Comparison of ENCODE assay signal across 8 cellular contexts in the genomic region with DNA sequence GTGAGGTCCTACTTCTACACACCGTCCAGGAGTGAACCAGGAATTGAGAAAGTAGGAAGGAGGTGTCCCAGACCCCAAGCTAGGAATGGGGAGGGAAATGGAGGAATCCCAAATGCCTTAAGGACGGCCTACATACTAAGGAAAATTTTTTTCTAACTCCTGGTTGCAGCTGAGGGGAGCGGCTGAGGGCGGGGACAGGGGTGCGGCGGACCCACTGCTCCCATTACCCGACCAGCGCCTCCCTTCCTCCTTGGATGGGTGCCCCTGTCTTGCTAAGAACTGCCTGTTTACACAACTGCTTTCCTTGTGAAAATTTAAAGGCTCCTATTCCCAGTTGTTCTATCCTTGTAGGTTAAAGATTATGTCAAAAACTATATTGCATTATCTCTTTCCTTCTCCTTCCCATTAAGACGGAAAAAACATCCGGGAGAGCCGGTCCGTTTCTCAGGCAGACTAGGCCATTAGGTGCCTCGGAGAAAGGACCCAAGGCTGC. TPM values are rescaled to one million over a fixed set of nuclear protein-coding genes. Genes with fewer than 3 reads are reported as not detected.
DNase-seq lines count a peak whose midpoint lies in the region; ATAC-seq and TF ChIP-seq lines count a peak whose summit lies in the region.

No MANE protein-coding gene starts in this region.

- H3K9me3 ChIP-seq in A673 (ENCODE audit: low read depth, low read length, poor library complexity, severe bottlenecking) = no peaks in the 10 kb centered on the region
- H3K9me3 ChIP-seq in heart right ventricle = no peaks in the 10 kb centered on the region

- POLR2A ChIA-PET in A673 (lab: Charles Lee; ENCODE audit: low non-redundant PET) = interaction anchor here (0.5 to 1.2 kb wide), 16 partner anchors 20 to 1145 kb away, joined by 3 to 9 read pairs (median 4); a partner anchor contains a TSS
- POLR2A ChIA-PET in activated naive CD8-positive, alpha-beta T cell treated with anti-CD3 and anti-CD28 coated beads, Interleukin-2, amount 10 ng/mL, durations not matched to agents 7 days and 5 days (lab: Charles Lee) = interaction anchor here (0.6 to 2.5 kb wide), 27 partner anchors 9 to 629 kb away, joined by 3 to 29 read pairs (median 4); a partner anchor contains a TSS

- H3K9me3 Mint-ChIP-seq in activated naive CD8-positive, alpha-beta T cell treated with anti-CD3 and anti-CD28 coated beads, Interleukin-2, amount 10 ng/mL, durations not matched to agents 7 days and 5 days = no peaks in the 10 kb centered on the region

- peak overlapping the region; percentile 92 for H3K4me3 Mint-ChIP-seq in activated naive CD8-positive, alpha-beta T cell treated with anti-CD3 and anti-CD28 coated beads, Interleukin-2, amount 10 ng/mL, durations not matched to agents 7 days and 5 days

- H3K27me3 Mint-ChIP-seq in activated naive CD8-positive, alpha-beta T cell treated with anti-CD3 and anti-CD28 coated beads, Interleukin-2, amount 10 ng/mL, durations not matched to agents 7 days and 5 days = no peaks in the 10 kb centered on the region

- H3K27ac Mint-ChIP-seq in activated naive CD8-positive, alpha-beta T cell treated with anti-CD3 and anti-CD28 coated beads, Interleukin-2, amount 10 ng/mL, durations not matched to agents 7 days and 5 days = peak overlapping the region; percentile 97

- ATAC-seq in activated naive CD8-positive, alpha-beta T cell treated with anti-CD3 and anti-CD28 coated beads, Interleukin-2, amount 10 ng/mL, durations not matched to agents 7 days and 5 days (ENCODE audit: low read depth) = peak; percentile 10
- peak; percentile 30 to 61 (median 55) for ATAC-seq in heart right ventricle
- ATAC-seq in HG02571 (IDR thresholded peaks at IDR 0.05; ENCODE audit: unreplicated experiment) = no peak

- peak overlapping the region; percentile 67 for H3K4me3 ChIP-seq in A673 (ENCODE audit: low read depth, low read length, poor library complexity, severe bottlenecking)
- peak overlapping the region; percentile 3 to 78 (median 66) for H3K4me3 ChIP-seq in heart right ventricle

- CTCF ChIA-PET in A673 (lab: Charles Lee) = interaction anchor here (0.5 to 0.6 kb wide), 2 partner anchors 20 to 91 kb away, joined by 6 to 7 read pairs; a partner anchor contains a TSS

- peaks cover 8% of the 10 kb centered on the region for H3K36me3 Mint-ChIP-seq in activated naive CD8-positive, alpha-beta T cell treated with anti-CD3 and anti-CD28 coated beads, Interleukin-2, amount 10 ng/mL, durations not matched to agents 7 days and 5 days

- H3K27me3 ChIP-seq in A673 (replicated peaks; ENCODE audit: insufficient read depth, low read depth, low read length, poor library complexity) = no peaks in the 10 kb centered on the region
- no peaks in the 10 kb centered on the region for H3K27me3 ChIP-seq in heart right ventricle

- no peak for TF ChIP-seq CTCF in A673 (conservative IDR thresholded peaks at IDR 0.05; ENCODE audit: low read depth, low read length)
- TF ChIP-seq CTCF in heart right ventricle (IDR thresholded peaks at IDR 0.05) = no peak

- TF ChIP-seq POLR2A in GM15510 (IDR thresholded peaks at IDR 0.05; ENCODE audit: borderline replicate concordance, extremely low read depth, insufficient read length) = peak; percentile 11

- WGBS in heart right ventricle, 2 donors = 0 to 1% methylated on average over 13 of the region's 13 CpGs

- peaks cover 7% of the 10 kb centered on the region for H3K4me1 ChIP-seq in A673 (ENCODE audit: insufficient read depth, low read length, poor library complexity, severe bottlenecking)
- H3K4me1 ChIP-seq in heart right ventricle = peaks cover 9 to 52% (median 42%) of the 10 kb centered on the region in 9 donors

- peaks cover 34% of the 10 kb centered on the region for H3K4me1 Mint-ChIP-seq in activated naive CD8-positive, alpha-beta T cell treated with anti-CD3 and anti-CD28 coated beads, Interleukin-2, amount 10 ng/mL, durations not matched to agents 7 days and 5 days

- H3K36me3 ChIP-seq in A673 (ENCODE audit: insufficient read depth, low read length, poor library complexity, severe bottlenecking) (no peaks in the 10 kb centered on the region), heart right ventricle (no peaks in the 10 kb centered on the region)

- H3K27ac ChIP-seq in A673 (ENCODE audit: low read depth, low read length, poor library complexity, severe bottlenecking) = peak overlapping the region; percentile 83
- peak overlapping the region; percentile 85 to 99 (median 96) for H3K27ac ChIP-seq in heart right ventricle

- TSS peak; percentile 93 for BruUV-seq in A673 (replicated peaks; lab: Mats Ljungman, UMichigan)

- intact Hi-C loops in A673 (cut with micrococcal nuclease; ENCODE audit: unreplicated experiment) = loop anchor here (2.0 kb wide), 1 partner anchor 98 kb away; a partner anchor contains a TSS
- intact Hi-C loops in heart right ventricle (cut with DNase I) = loop anchor here in 3 of 10 donors (2.0 to 10.0 kb wide), 3 partner anchors 32 to 282 kb away; a partner anchor contains a TSS
- intact Hi-C loops in posterior cingulate gyrus (cut with DNase I) = no loop called here

- DNase-seq in A673 (ENCODE audit: low spot score) = peak; percentile 87
- DNase-seq in NCI-H1105 (lab: John Stamatoyannopoulos, UW) = peak; percentile 54
- peak; percentile 42 for DNase-seq in activated naive CD8-positive, alpha-beta T cell treated with anti-CD3 and anti-CD28 coated beads, Interleukin-2, amount 10 ng/mL, durations not matched to agents 7 days and 5 days
- peak; percentile 84 to 89 for DNase-seq in heart right ventricle
- peak in 7 of 10 donors; percentile 56 to 94 (median 65) for DNase-seq in posterior cingulate gyrus
- DNase-seq in COLO829 (ENCODE audit: low spot score) = no peak

RNA-seq across cellular contexts. Expression of a gene that starts 0.7 kb away (rescaled TPM):
- total RNA-seq in A673 (2021) (116 and 131 TPM in 2 replicates), heart right ventricle (100 to 1,000 TPM; 126 to 258 (median 169) TPM)
- 10 to 100 TPM; 49.0 to 55.7 TPM for total RNA-seq in activated naive CD8-positive, alpha-beta T cell treated with anti-CD3 and anti-CD28 coated beads, Interleukin-2, amount 10 ng/mL, durations not matched to agents 7 days and 5 days
- polyA plus RNA-seq in heart right ventricle = 100 to 1,000 TPM in 1 of 2 donors, 10 to 100 TPM in 1; 16.9 to 122 TPM

RNA-seq across cellular contexts. Expression of a gene that starts 11.5 kb away (rescaled TPM):
- 113 and 129 TPM in 2 replicates for total RNA-seq in A673 (2021)
- total RNA-seq in activated naive CD8-positive, alpha-beta T cell treated with anti-CD3 and anti-CD28 coated beads, Interleukin-2, amount 10 ng/mL, durations not matched to agents 7 days and 5 days = 10 to 100 TPM; 62.2 to 63.5 TPM
- 100 to 1,000 TPM; 202 to 679 (median 259) TPM for total RNA-seq in heart right ventricle
- 100 to 1,000 TPM; 113 to 166 TPM for polyA plus RNA-seq in heart right ventricle

RNA-seq across cellular contexts. Expression of a gene that starts 11.8 kb away (rescaled TPM):
- total RNA-seq in A673 (2021) (1.1 and 1.4 TPM in 2 replicates), heart right ventricle (1 to 10 TPM; 1.1 to 2.9 (median 1.9) TPM)
- 1 to 10 TPM; 3.3 to 4.5 TPM for total RNA-seq in activated naive CD8-positive, alpha-beta T cell treated with anti-CD3 and anti-CD28 coated beads, Interleukin-2, amount 10 ng/mL, durations not matched to agents 7 days and 5 days
- polyA plus RNA-seq in heart right ventricle = 1 to 10 TPM in 1 of 2 donors, under 1 TPM in 1; 0.80 to 1.4 TPM

RNA-seq across cellular contexts. Expression of a gene that starts 20.1 kb away (rescaled TPM):
- total RNA-seq in A673 (2021) (99.8 and 104 TPM in 2 replicates), heart right ventricle (10 to 100 TPM; 18.9 to 27.6 (median 23.0) TPM)
- total RNA-seq in activated naive CD8-positive, alpha-beta T cell treated with anti-CD3 and anti-CD28 coated beads, Interleukin-2, amount 10 ng/mL, durations not matched to agents 7 days and 5 days = 10 to 100 TPM; 89.9 to 97.9 TPM
- polyA plus RNA-seq in heart right ventricle = 10 to 100 TPM; 17.5 to 52.0 TPM

RNA-seq across cellular contexts. Expression of a gene that starts 31.3 kb away (rescaled TPM):
- total RNA-seq in A673 (2021) (233 and 247 TPM in 2 replicates), heart right ventricle (10 to 100 TPM; 22.4 to 43.4 (median 29.5) TPM)
- total RNA-seq in activated naive CD8-positive, alpha-beta T cell treated with anti-CD3 and anti-CD28 coated beads, Interleukin-2, amount 10 ng/mL, durations not matched to agents 7 days and 5 days = 10 to 100 TPM; 68.2 to 75.3 TPM
- polyA plus RNA-seq in heart right ventricle = 10 to 100 TPM; 26.5 to 44.0 TPM
